28 cellular contexts compared by ENCODE assay signal in the genomic region with DNA sequence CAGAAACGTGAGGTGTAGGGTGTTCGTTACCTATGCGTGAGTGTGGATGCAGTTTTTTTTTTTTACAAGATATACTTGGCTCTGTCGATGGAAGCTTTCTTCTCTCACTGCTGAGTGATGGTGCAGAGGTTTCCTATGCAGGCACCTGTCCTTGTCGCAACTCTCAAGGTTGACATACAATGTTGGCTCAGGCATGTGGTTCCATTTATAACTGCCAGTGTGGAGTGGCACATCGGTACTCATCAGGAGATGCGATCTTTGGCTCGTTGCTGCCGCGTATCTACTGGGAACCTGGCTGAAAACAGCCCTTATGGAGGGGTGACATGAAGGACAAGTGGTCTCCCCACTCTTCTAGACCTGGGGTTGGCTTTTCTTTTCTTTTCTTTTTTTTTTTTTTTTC.
"Had no signal": no experiment of that assay in that cellular context is flagged by ENCODE, and none has a peak within 500 bp of the region (broad histone marks: within the 10 kb centered on the region; RNA-seq: fewer than 3 reads in every experiment).

No MANE protein-coding gene starts in this region.

- H3K4me3 Mint-ChIP-seq: activated CD4-positive, alpha-beta memory T cell treated with anti-CD3 and anti-CD28 coated beads for 36 hours; activated CD4-positive, alpha-beta T cell treated with anti-CD3 and anti-CD28 coated beads for 36 hours; activated CD4-positive, alpha-beta T cell treated with anti-CD3 and anti-CD28 coated beads, Interleukin-2, amount 10 ng/mL, durations not matched to agents 24 days and 14 days; activated CD8-positive, alpha-beta memory T cell treated with anti-CD3 and anti-CD28 coated beads, Interleukin-2, amount 10 ng/mL, durations not matched to agents 7 days and 5 days; activated CD8-positive, alpha-beta T cell treated with anti-CD3 and anti-CD28 coated beads, Interleukin-2, amount 10 ng/mL, durations not matched to agents 7 days and 5 days; activated naive CD4-positive, alpha-beta T cell treated with anti-CD3 and anti-CD28 coated beads for 36 hours; activated naive CD4-positive, alpha-beta T cell treated with anti-CD3 and anti-CD28 coated beads, Interleukin-2, amount 50 U/mL, for 24 hours; activated naive CD8-positive, alpha-beta T cell treated with anti-CD3 and anti-CD28 coated beads for 36 hours; activated naive CD8-positive, alpha-beta T cell treated with anti-CD3 and anti-CD28 coated beads, Interleukin-2, amount 50 U/mL, for 24 hours; activated T-helper 1 cell treated with anti-CD3 and anti-CD28 coated beads, Interleukin-12 subunit alpha, Interleukin-12 subunit beta, Interleukin-2, Interleukin-4 antibody, amounts not matched to agents 30 ng/mL and 10 ng/mL and 1 ng/mL, durations not matched to agents 14 hours and 24 hours and 36 hours had no signal

- H3K9me3 ChIP-seq: adrenal gland, body of pancreas, heart left ventricle had no signal

- H3K4me1 ChIP-seq: adrenal gland, body of pancreas, heart left ventricle had no signal

- H3K27ac Mint-ChIP-seq: activated CD4-positive, alpha-beta memory T cell treated with anti-CD3 and anti-CD28 coated beads for 36 hours; activated CD4-positive, alpha-beta T cell treated with anti-CD3 and anti-CD28 coated beads for 36 hours; activated CD4-positive, alpha-beta T cell treated with anti-CD3 and anti-CD28 coated beads, Interleukin-2, amount 10 ng/mL, durations not matched to agents 24 days and 14 days; activated CD8-positive, alpha-beta memory T cell treated with anti-CD3 and anti-CD28 coated beads, Interleukin-2, amount 10 ng/mL, durations not matched to agents 7 days and 5 days; activated CD8-positive, alpha-beta T cell treated with anti-CD3 and anti-CD28 coated beads, Interleukin-2, amount 10 ng/mL, durations not matched to agents 7 days and 5 days; activated naive CD4-positive, alpha-beta T cell treated with anti-CD3 and anti-CD28 coated beads for 36 hours; activated naive CD4-positive, alpha-beta T cell treated with anti-CD3 and anti-CD28 coated beads, Interleukin-2, amount 50 U/mL, for 24 hours; activated naive CD8-positive, alpha-beta T cell treated with anti-CD3 and anti-CD28 coated beads for 36 hours; activated naive CD8-positive, alpha-beta T cell treated with anti-CD3 and anti-CD28 coated beads, Interleukin-2, amount 50 U/mL, for 24 hours; activated T-helper 1 cell treated with anti-CD3 and anti-CD28 coated beads, Interleukin-12 subunit alpha, Interleukin-12 subunit beta, Interleukin-2, Interleukin-4 antibody, amounts not matched to agents 30 ng/mL and 10 ng/mL and 1 ng/mL, durations not matched to agents 14 hours and 24 hours and 36 hours; activated T-helper 2 cell treated with anti-CD3 and anti-CD28 coated beads, Interferon-gamma antibody, Interleukin-2, Interleukin-4, amounts not matched to agents 10 μg/mL and 5 μg/mL and 100 μg/mL, durations not matched to agents 14 hours and 24 hours and 36 hours had no signal

- H3K9me3 Mint-ChIP-seq: activated CD4-positive, alpha-beta memory T cell treated with anti-CD3 and anti-CD28 coated beads for 36 hours; activated CD4-positive, alpha-beta T cell treated with anti-CD3 and anti-CD28 coated beads, Interleukin-2, amount 10 ng/mL, durations not matched to agents 24 days and 14 days; activated naive CD4-positive, alpha-beta T cell treated with anti-CD3 and anti-CD28 coated beads for 36 hours; activated naive CD4-positive, alpha-beta T cell treated with anti-CD3 and anti-CD28 coated beads, Interleukin-2, amount 50 U/mL, for 24 hours; activated naive CD8-positive, alpha-beta T cell treated with anti-CD3 and anti-CD28 coated beads for 36 hours; activated naive CD8-positive, alpha-beta T cell treated with anti-CD3 and anti-CD28 coated beads, Interleukin-2, amount 50 U/mL, for 24 hours; activated T-helper 1 cell treated with anti-CD3 and anti-CD28 coated beads, Interleukin-12 subunit alpha, Interleukin-12 subunit beta, Interleukin-2, Interleukin-4 antibody, amounts not matched to agents 30 ng/mL and 10 ng/mL and 1 ng/mL, durations not matched to agents 14 hours and 24 hours and 36 hours; activated T-helper 2 cell treated with anti-CD3 and anti-CD28 coated beads, Interferon-gamma antibody, Interleukin-2, Interleukin-4, amounts not matched to agents 10 μg/mL and 5 μg/mL and 100 μg/mL, durations not matched to agents 14 hours and 24 hours and 36 hours had no signal

- ATAC-seq: activated CD4-positive, alpha-beta T cell treated with anti-CD3 and anti-CD28 coated beads for 36 hours; activated CD8-positive, alpha-beta memory T cell treated with anti-CD3 and anti-CD28 coated beads, Interleukin-2, amount 10 ng/mL, durations not matched to agents 7 days and 5 days; activated CD8-positive, alpha-beta T cell treated with anti-CD3 and anti-CD28 coated beads, Interleukin-2, amount 10 ng/mL, durations not matched to agents 7 days and 5 days; activated naive CD8-positive, alpha-beta T cell treated with anti-CD3 and anti-CD28 coated beads, Interleukin-2, amount 50 U/mL, for 24 hours; body of pancreas; esophagus mucosa had no signal

- H3K27me3 ChIP-seq: adrenal gland, body of pancreas, heart left ventricle had no signal

- H3K36me3 ChIP-seq: adrenal gland, heart left ventricle had no signal

- H3K4me1 Mint-ChIP-seq: activated CD4-positive, alpha-beta T cell treated with anti-CD3 and anti-CD28 coated beads for 36 hours; activated CD4-positive, alpha-beta T cell treated with anti-CD3 and anti-CD28 coated beads, Interleukin-2, amount 10 ng/mL, durations not matched to agents 24 days and 14 days; activated CD8-positive, alpha-beta memory T cell treated with anti-CD3 and anti-CD28 coated beads, Interleukin-2, amount 10 ng/mL, durations not matched to agents 7 days and 5 days; activated naive CD4-positive, alpha-beta T cell treated with anti-CD3 and anti-CD28 coated beads, Interleukin-2, amount 50 U/mL, for 24 hours; activated naive CD8-positive, alpha-beta T cell treated with anti-CD3 and anti-CD28 coated beads for 36 hours; activated naive CD8-positive, alpha-beta T cell treated with anti-CD3 and anti-CD28 coated beads, Interleukin-2, amount 50 U/mL, for 24 hours had no signal

- H3K36me3 Mint-ChIP-seq: activated CD4-positive, alpha-beta memory T cell treated with anti-CD3 and anti-CD28 coated beads for 36 hours; activated CD8-positive, alpha-beta memory T cell treated with anti-CD3 and anti-CD28 coated beads, Interleukin-2, amount 10 ng/mL, durations not matched to agents 7 days and 5 days; activated naive CD4-positive, alpha-beta T cell treated with anti-CD3 and anti-CD28 coated beads, Interleukin-2, amount 50 U/mL, for 24 hours; activated naive CD8-positive, alpha-beta T cell treated with anti-CD3 and anti-CD28 coated beads for 36 hours had no signal

- H3K27ac ChIP-seq: adrenal gland, body of pancreas, heart left ventricle had no signal

- DNase-seq: activated CD4-positive, alpha-beta memory T cell treated with anti-CD3 and anti-CD28 coated beads for 36 hours; activated CD4-positive, alpha-beta T cell treated with anti-CD3 and anti-CD28 coated beads for 36 hours; activated CD4-positive, alpha-beta T cell treated with anti-CD3 and anti-CD28 coated beads, Interleukin-2, amount 10 ng/mL, durations not matched to agents 24 days and 14 days; activated CD4-positive, CD25-positive, alpha-beta regulatory T cell; activated CD4-positive, CD25-positive, alpha-beta regulatory T cell treated with anti-CD3 and anti-CD28 coated beads, Interleukin-2, amount 50 U/mL, for 72 hours; activated CD8-positive, alpha-beta memory T cell treated with anti-CD3 and anti-CD28 coated beads, Interleukin-2, amount 10 ng/mL, durations not matched to agents 7 days and 5 days; activated CD8-positive, alpha-beta memory T cell treated with anti-CD3 and anti-CD28 coated beads, Interleukin-2, amount 50 U/mL, for 4 hours; activated CD8-positive, alpha-beta T cell treated with anti-CD3 and anti-CD28 coated beads, Interleukin-2, amount 10 ng/mL, durations not matched to agents 7 days and 5 days; activated effector memory CD4-positive, alpha-beta T cell treated with anti-CD3 and anti-CD28 coated beads, Interleukin-2, amount 50 U/mL, for 16 hours; activated naive CD4-positive, alpha-beta T cell treated with anti-CD3 and anti-CD28 coated beads for 36 hours; activated naive CD8-positive, alpha-beta T cell treated with anti-CD3 and anti-CD28 coated beads for 36 hours; activated naive CD8-positive, alpha-beta T cell treated with anti-CD3 and anti-CD28 coated beads, Interleukin-2, amount 50 U/mL, for 24 hours; activated T-cell treated with anti-CD3 and anti-CD28 coated beads, Interleukin-2, amount 50 U/mL, for 1 hour; activated T-cell treated with anti-CD3 and anti-CD28 coated beads, Interleukin-2, amount 50 U/mL, for 48 hours; adrenal gland; amygdala; aorta; body of pancreas; caudate nucleus; cortex of kidney; effector CD8-positive, alpha-beta T cell; foreskin fibroblast; heart left ventricle; T-helper 2 cell had no signal

- H3K27me3 Mint-ChIP-seq: activated CD4-positive, alpha-beta memory T cell treated with anti-CD3 and anti-CD28 coated beads for 36 hours; activated CD4-positive, alpha-beta T cell treated with anti-CD3 and anti-CD28 coated beads, Interleukin-2, amount 10 ng/mL, durations not matched to agents 24 days and 14 days; activated CD8-positive, alpha-beta memory T cell treated with anti-CD3 and anti-CD28 coated beads, Interleukin-2, amount 10 ng/mL, durations not matched to agents 7 days and 5 days; activated naive CD4-positive, alpha-beta T cell treated with anti-CD3 and anti-CD28 coated beads, Interleukin-2, amount 50 U/mL, for 24 hours; activated naive CD8-positive, alpha-beta T cell treated with anti-CD3 and anti-CD28 coated beads for 36 hours; activated naive CD8-positive, alpha-beta T cell treated with anti-CD3 and anti-CD28 coated beads, Interleukin-2, amount 50 U/mL, for 24 hours had no signal

- H3K4me3 ChIP-seq: adrenal gland, body of pancreas, heart left ventricle had no signal
